1 cellular context compared by ENCODE assay signal in genomic region chr3:179589143-179589542, GRCh38.
TF ChIP-seq lines count a peak whose summit lies in the region.

No MANE protein-coding gene starts in this region.

TF ChIP-seq in HepG2, 621 proteins besides CTCF, POLR2A, EP300 and RAD21:
- no peak for TF ChIP-seq ARID5B (CRISPR knock-in tag; IDR thresholded peaks at IDR 0.05)
- no peak for TF ChIP-seq ZNF253 (CRISPR knock-in tag; IDR thresholded peaks at IDR 0.05; ENCODE audit: borderline replicate concordance)
- no peak for TF ChIP-seq ZNF326 (CRISPR knock-in tag; IDR thresholded peaks at IDR 0.05; ENCODE audit: borderline replicate concordance)
- TF ChIP-seq TCF7L2 (IDR thresholded peaks at IDR 0.05; ENCODE audit: low read depth, low read length) = no peak
- no peak for TF ChIP-seq NFRKB (IDR thresholded peaks at IDR 0.05)
- no peak for TF ChIP-seq TAF15 (IDR thresholded peaks at IDR 0.05; ENCODE audit: low read depth, low read length, poor library complexity, severe bottlenecking)
